In the genomic region with DNA sequence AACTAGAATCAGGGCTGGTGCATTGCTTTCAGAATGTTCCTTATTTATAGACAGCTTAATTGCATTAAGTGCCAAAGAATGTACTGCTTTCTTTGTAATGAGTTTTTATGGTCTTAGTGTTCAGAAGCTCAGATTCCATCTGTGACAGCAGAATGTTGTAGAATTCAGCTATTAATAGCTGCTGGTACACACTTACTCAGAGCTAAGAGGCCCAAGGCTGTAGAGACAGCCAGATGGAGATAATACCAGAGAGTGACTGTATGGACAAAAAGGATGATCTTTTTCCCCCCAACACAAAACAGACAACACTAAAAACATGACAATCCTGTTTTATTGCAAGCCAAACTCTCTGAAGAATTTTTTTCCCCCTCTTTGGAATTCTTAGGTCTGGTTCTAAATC, we compare ENCODE assay signal across 24 cellular contexts. TPM values are rescaled to one million over a fixed set of nuclear protein-coding genes. Genes with fewer than 3 reads are reported as not detected.
A peak's percentile ranks its signal among the peaks of the same experiment; 100 is the strongest.
DNase-seq lines count a peak whose midpoint lies in the region; ATAC-seq and TF ChIP-seq lines count a peak whose summit lies in the region.
"Had no signal": no experiment of that assay in that cellular context is flagged by ENCODE, and none has a peak within 500 bp of the region (broad histone marks: within the 10 kb centered on the region; RNA-seq: fewer than 3 reads in every experiment).

No MANE protein-coding gene starts in this region.

- peak overlapping the region; percentile 72 for H3K27ac ChIP-seq in cardiac muscle cell
- peak overlapping the region in 1 of 2 donors; percentile 9 for H3K27ac ChIP-seq in right atrium auricular region
- peak overlapping the region in 44 of 59 donors; percentile 1 to 78 (median 48) for H3K27ac ChIP-seq in dorsolateral prefrontal cortex
- peak overlapping the region; percentile 36 for H3K27ac ChIP-seq in smooth muscle cell (ENCODE audit: low read depth)
- no peak overlapping the region for H3K27ac ChIP-seq in neural progenitor cell
- H3K27ac ChIP-seq: BLaER1, breast epithelium, RWPE1, upper lobe of right lung had no signal

- no peaks in the 10 kb centered on the region for H3K27me3 ChIP-seq in cardiac muscle cell
- H3K27me3 ChIP-seq in right atrium auricular region: no peaks in the 10 kb centered on the region
- no peaks in the 10 kb centered on the region for H3K27me3 ChIP-seq in dorsolateral prefrontal cortex
- H3K27me3 ChIP-seq in smooth muscle cell (ENCODE audit: low read depth): no peaks in the 10 kb centered on the region
- no peaks in the 10 kb centered on the region for H3K27me3 ChIP-seq in neural progenitor cell
- H3K27me3 ChIP-seq: BLaER1, breast epithelium, sigmoid colon, upper lobe of right lung had no signal

- no peaks in the 10 kb centered on the region for H3F3A ChIP-seq in smooth muscle cell (ENCODE audit: low read depth)
- H3F3A ChIP-seq in neural progenitor cell (ENCODE audit: low read depth): no peaks in the 10 kb centered on the region

- no peak overlapping the region for H2AFZ ChIP-seq in smooth muscle cell (ENCODE audit: low read depth)
- no peak overlapping the region for H2AFZ ChIP-seq in neural progenitor cell (replicated peaks)

- peaks cover 29% of the 10 kb centered on the region for H3K4me1 ChIP-seq in cardiac muscle cell (ENCODE audit: low read depth)
- H3K4me1 ChIP-seq in right atrium auricular region: no peaks in the 10 kb centered on the region
- H3K4me1 ChIP-seq in smooth muscle cell (ENCODE audit: low read depth): no peaks in the 10 kb centered on the region
- no peaks in the 10 kb centered on the region for H3K4me1 ChIP-seq in neural progenitor cell
- H3K4me1 ChIP-seq: BLaER1, breast epithelium, Caco-2, upper lobe of right lung had no signal

- no peak overlapping the region for H3K4me3 Mint-ChIP-seq in neural progenitor cell
- H3K4me3 Mint-ChIP-seq: nephron progenitor cell, WTC11 had no signal

- H3K36me3 Mint-ChIP-seq in neural progenitor cell: no peaks in the 10 kb centered on the region
- H3K36me3 Mint-ChIP-seq: WTC11 had no signal

- H3K4me2 ChIP-seq in smooth muscle cell (peak overlapping the region; percentile 7), neural progenitor cell (no peak overlapping the region)
- H3K4me2 ChIP-seq: BLaER1 had no signal

- H3K9me3 ChIP-seq in cardiac muscle cell (ENCODE audit: low read depth) (no peaks in the 10 kb centered on the region), right atrium auricular region (no peaks in the 10 kb centered on the region), smooth muscle cell (replicated peaks; ENCODE audit: low read depth) (no peaks in the 10 kb centered on the region), neural progenitor cell (ENCODE audit: low read depth) (no peaks in the 10 kb centered on the region)
- H3K9me3 ChIP-seq: BLaER1, breast epithelium, Caco-2, sigmoid colon, upper lobe of right lung had no signal

- H4K20me1 ChIP-seq in smooth muscle cell (ENCODE audit: low read depth) (no peaks in the 10 kb centered on the region), neural progenitor cell (ENCODE audit: low read depth) (peaks cover 4% of the 10 kb centered on the region)
- H4K20me1 ChIP-seq: BLaER1 had no signal

- ATAC-seq in GM19397 (IDR thresholded peaks at IDR 0.05; ENCODE audit: unreplicated experiment): no peak
- ATAC-seq: K562, left ventricle myocardium superior, upper lobe of right lung, WTC11 had no signal

- intact Hi-C loops in dorsolateral prefrontal cortex (cut with DNase I): no loop called here

- DNase-seq in cardiac muscle cell (ENCODE audit: low read depth in 1 of 2, low spot score in 1 of 2) (peak in 1 of 2 donors; percentile 65), right atrium auricular region (ENCODE audit: low spot score) (no peak), NCI-H82 (lab: John Stamatoyannopoulos, UW) (peak; percentile 94), dorsolateral prefrontal cortex (no peak), smooth muscle cell (lab: John Stamatoyannopoulos, UW; ENCODE audit: unreplicated experiment) (no peak), NCI-H748 (lab: John Stamatoyannopoulos, UW; ENCODE audit: unreplicated experiment) (no peak), neural progenitor cell (ENCODE audit: low spot score) (no peak)
- DNase-seq: activated CD4-positive, alpha-beta T cell treated with anti-CD3 and anti-CD28 coated beads, Interleukin-2, amount 50 U/mL, for 4 hours; activated effector memory CD4-positive, alpha-beta T cell treated with Interleukin-2 at 50 U/mL for 16 hours; Caco-2; dermis blood vessel endothelial cell; H7; head of caudate nucleus; left ventricle myocardium superior; NCI-H226; nephron progenitor cell; sigmoid colon; upper lobe of right lung had no signal

- no peaks in the 10 kb centered on the region for H3K4me1 Mint-ChIP-seq in neural progenitor cell

- H3K4me3 ChIP-seq in cardiac muscle cell (peak overlapping the region; percentile 13), right atrium auricular region (no peak overlapping the region), dorsolateral prefrontal cortex (no peak overlapping the region), smooth muscle cell (no peak overlapping the region), neural progenitor cell (no peak overlapping the region)
- H3K4me3 ChIP-seq: BLaER1, breast epithelium, K562, sigmoid colon, upper lobe of right lung had no signal

- H3K27ac Mint-ChIP-seq in neural progenitor cell: no peak overlapping the region
- H3K27ac Mint-ChIP-seq: nephron progenitor cell, WTC11 had no signal

- H3K36me3 ChIP-seq in cardiac muscle cell: no peaks in the 10 kb centered on the region
- no peaks in the 10 kb centered on the region for H3K36me3 ChIP-seq in right atrium auricular region
- no peaks in the 10 kb centered on the region for H3K36me3 ChIP-seq in smooth muscle cell (ENCODE audit: low read depth)
- no peaks in the 10 kb centered on the region for H3K36me3 ChIP-seq in neural progenitor cell
- H3K36me3 ChIP-seq: BLaER1, breast epithelium, sigmoid colon, upper lobe of right lung had no signal

- H3K27me3 Mint-ChIP-seq in neural progenitor cell (ENCODE audit: insufficient read depth, low read depth): no peaks in the 10 kb centered on the region

- no peaks in the 10 kb centered on the region for H3K79me2 ChIP-seq in smooth muscle cell (ENCODE audit: low read depth)
- no peaks in the 10 kb centered on the region for H3K79me2 ChIP-seq in neural progenitor cell (ENCODE audit: low read depth)

- TF ChIP-seq CTCF in cardiac muscle cell (IDR thresholded peaks at IDR 0.05; ENCODE audit: low read depth, low read length) (no peak), right atrium auricular region (IDR thresholded peaks at IDR 0.05) (no peak), dorsolateral prefrontal cortex (IDR thresholded peaks at IDR 0.05 in 54 of 56, conservative IDR thresholded peaks at IDR 0.05 in 2 of 56; ENCODE audit: low read depth in 1 of 56, partially characterized antibody in 56 of 56) (no peak), smooth muscle cell (IDR thresholded peaks at IDR 0.05; ENCODE audit: borderline replicate concordance, insufficient read depth, poor library complexity, severe bottlenecking) (no peak), neural progenitor cell (IDR thresholded peaks at IDR 0.05) (no peak)

- H3K9me3 Mint-ChIP-seq in neural progenitor cell: no peaks in the 10 kb centered on the region
- H3K9me3 Mint-ChIP-seq: nephron progenitor cell, WTC11 had no signal

- H3K9ac ChIP-seq in smooth muscle cell (ENCODE audit: low read depth): no peak overlapping the region
- H3K9ac ChIP-seq in neural progenitor cell: no peak overlapping the region
- H3K9ac ChIP-seq: BLaER1 had no signal

RNA-seq across cellular contexts. Expression of a gene that starts 50.2 kb away (rescaled TPM):
- total RNA-seq in cardiac muscle cell (14.1 and 21.1 TPM in 2 replicates), right atrium auricular region (10 to 100 TPM in 1 of 2 donors, 1 to 10 TPM in 1; 1.6 to 12.4 TPM), dorsolateral prefrontal cortex (100 to 1,000 TPM; 125 to 253 (median 180) TPM), smooth muscle cell (2.2 and 4.5 TPM in 2 replicates), neural progenitor cell (ENCODE audit: low replicate concordance) (22.5 and 26.6 TPM in 2 replicates)
- polyA plus RNA-seq in cardiac muscle cell (14.4 and 32.9 TPM in 2 replicates), smooth muscle cell (0.89 and 1.4 TPM in 2 replicates)
- total RNA-seq: dermis blood vessel endothelial cell, K562 had no signal
- polyA plus RNA-seq: K562 had no signal
